In genomic region chr17:19376799-19377198, GRCh38 we compare ENCODE assay signal across 8 cellular contexts. TPM values are rescaled to one million over a fixed set of nuclear protein-coding genes. Genes with fewer than 3 reads are reported as not detected.
DNase-seq lines count a peak whose midpoint lies in the region; ATAC-seq and TF ChIP-seq lines count a peak whose summit lies in the region.

No MANE protein-coding gene starts in this region.

- H3K36me3 ChIP-seq in Panc1 (ENCODE audit: control insufficient read depth, insufficient read depth, low read length) (peaks cover 6% of the 10 kb centered on the region), esophagus squamous epithelium (peaks cover 15 to 28% (median 15%) of the 10 kb centered on the region in 3 donors), sigmoid colon (peaks cover 14 to 24% (median 18%) of the 10 kb centered on the region in 4 donors)

- in situ Hi-C loops in Panc1 (cut with HindIII; ENCODE audit: low pct_unique_long_range_greater_than_20kb, low sequenced_read_pairs) = no loop called here

- H3K27ac ChIP-seq in Panc1 (ENCODE audit: low read length) = peak overlapping the region; percentile 93
- H3K27ac ChIP-seq in esophagus squamous epithelium = peak overlapping the region; percentile 90 to 99 (median 96)
- H3K27ac ChIP-seq in sigmoid colon = peak overlapping the region; percentile 90 to 97 (median 96)

- H3K27ac Mint-ChIP-seq in T-helper 1 cell treated with Interleukin-12 subunit alpha and Interleukin-12 subunit beta and Interleukin-4 antibody, amounts not matched to agents 30 μg/mL and 1 μg/mL, for 36 hours = peak overlapping the region; percentile 100

- POLR2A ChIA-PET in Panc1 (lab: Charles Lee) = interaction anchor here (1.0 kb wide), 1 partner anchor 271 kb away, joined by 3 read pairs; no protein-coding TSS in a partner anchor

- no peak for TF ChIP-seq CTCF in Panc1 (IDR thresholded peaks at IDR 0.05)
- TF ChIP-seq CTCF in esophagus squamous epithelium (IDR thresholded peaks at IDR 0.05) = no peak
- TF ChIP-seq CTCF in sigmoid colon (IDR thresholded peaks at IDR 0.05) = no peak

- H3K36me3 Mint-ChIP-seq in T-helper 1 cell treated with Interleukin-12 subunit alpha and Interleukin-12 subunit beta and Interleukin-4 antibody, amounts not matched to agents 30 μg/mL and 1 μg/mL, for 36 hours (ENCODE audit: low read depth) = peaks cover 17% of the 10 kb centered on the region

- BruUV-seq in Panc1 (replicated peaks; lab: Mats Ljungman, UMichigan) = no TSS peak

- H3K9me3 Mint-ChIP-seq in T-helper 1 cell treated with Interleukin-12 subunit alpha and Interleukin-12 subunit beta and Interleukin-4 antibody, amounts not matched to agents 30 μg/mL and 1 μg/mL, for 36 hours = no peaks in the 10 kb centered on the region

- TF ChIP-seq POLR2A in esophagus squamous epithelium (IDR thresholded peaks at IDR 0.05) = no peak
- no peak for TF ChIP-seq POLR2A in sigmoid colon (IDR thresholded peaks at IDR 0.05)

- no peaks in the 10 kb centered on the region for H3K27me3 ChIP-seq in Panc1 (ENCODE audit: control insufficient read depth, insufficient read depth, low read length)
- H3K27me3 ChIP-seq in esophagus squamous epithelium = no peaks in the 10 kb centered on the region
- no peaks in the 10 kb centered on the region for H3K27me3 ChIP-seq in sigmoid colon

- no peak for ATAC-seq in Panc1
- ATAC-seq in HG03045 (IDR thresholded peaks at IDR 0.05; ENCODE audit: unreplicated experiment) = no peak

- H3K4me1 Mint-ChIP-seq in T-helper 1 cell treated with Interleukin-12 subunit alpha and Interleukin-12 subunit beta and Interleukin-4 antibody, amounts not matched to agents 30 μg/mL and 1 μg/mL, for 36 hours (ENCODE audit: low read depth) = peaks cover 24% of the 10 kb centered on the region

- TF ChIP-seq EP300 in sigmoid colon (IDR thresholded peaks at IDR 0.05) = no peak

- peak overlapping the region; percentile 78 to 83 for H3K4me3 ChIP-seq in Panc1 (ENCODE audit: low read depth in 2 of 2, low read length in 2 of 2)
- H3K4me3 ChIP-seq in esophagus squamous epithelium = peak overlapping the region; percentile 59 to 89 (median 75)
- peak overlapping the region in 3 of 4 donors; percentile 63 to 93 (median 87) for H3K4me3 ChIP-seq in sigmoid colon

- WGBS in esophagus squamous epithelium, 2 donors = 26 to 27% methylated on average over 2 of the region's 2 CpGs
- WGBS in sigmoid colon, 2 donors = 11 to 42% methylated on average over 2 of the region's 2 CpGs

- H3K27me3 Mint-ChIP-seq in T-helper 1 cell treated with Interleukin-12 subunit alpha and Interleukin-12 subunit beta and Interleukin-4 antibody, amounts not matched to agents 30 μg/mL and 1 μg/mL, for 36 hours (ENCODE audit: low read depth) = no peaks in the 10 kb centered on the region

- CTCF ChIA-PET in Panc1 (lab: Charles Lee) = no interaction called here

- H3K4me1 ChIP-seq in Panc1 (ENCODE audit: control insufficient read depth, insufficient read depth, low read length) (no peaks in the 10 kb centered on the region; the same call in 1 of the 2 replicates), esophagus squamous epithelium (peaks cover 12 to 57% (median 19%) of the 10 kb centered on the region in 3 donors), sigmoid colon (peaks cover 0 to 37% (median 25%) of the 10 kb centered on the region in 4 donors)

- peak overlapping the region; percentile 98 for H3K4me3 Mint-ChIP-seq in T-helper 1 cell treated with Interleukin-12 subunit alpha and Interleukin-12 subunit beta and Interleukin-4 antibody, amounts not matched to agents 30 μg/mL and 1 μg/mL, for 36 hours

- intact Hi-C loops in Panc1 (cut with micrococcal nuclease; ENCODE audit: unreplicated experiment) (loop anchor here (5.0 kb wide), 1 partner anchor 71 kb away; no protein-coding TSS in a partner anchor), esophagus squamous epithelium (cut with DNase I) (loop anchor here (5.0 kb wide), 1 partner anchor 71 kb away; no protein-coding TSS in a partner anchor), sigmoid colon (cut with DNase I) (loop anchor here (1.0 to 5.0 kb wide), 3 partner anchors 14 to 131 kb away; partner anchors contain the start of gene B9D1)

- H3K9me3 ChIP-seq in Panc1 (ENCODE audit: control insufficient read depth, insufficient read depth, low read depth, low read length) (no peaks in the 10 kb centered on the region), esophagus squamous epithelium (no peaks in the 10 kb centered on the region), sigmoid colon (no peaks in the 10 kb centered on the region)

- DNase-seq in T-helper 1 cell = no peak
- no peak for DNase-seq in Panc1 (ENCODE audit: low read depth, low spot score)
- no peak for DNase-seq in esophagus squamous epithelium (lab: John Stamatoyannopoulos, UW)
- DNase-seq in sigmoid colon = peak; percentile 45
- no peak for DNase-seq in NCI-H82 treated with DMSO at 0.1 percent for 48 hours (lab: John Stamatoyannopoulos, UW; ENCODE audit: unreplicated experiment)
- no peak for DNase-seq in T1000 (lab: John Stamatoyannopoulos, UW)

RNA-seq across cellular contexts. Expression of gene MAPK7, which starts 1.5 kb away (rescaled TPM):
- 28.9 TPM for total RNA-seq in Panc1 (2021; ENCODE audit: unreplicated experiment)
- 21.5 TPM for polyA plus RNA-seq in Panc1 (2012; ENCODE audit: insufficient read length)
- total RNA-seq in esophagus squamous epithelium = 10 to 100 TPM; 22.6 to 39.7 (median 28.1) TPM
- total RNA-seq in sigmoid colon = 10 to 100 TPM; 22.4 to 45.7 (median 29.5) TPM
- 10 to 100 TPM; 18.3 to 35.9 (median 22.8) TPM for polyA plus RNA-seq in sigmoid colon

RNA-seq across cellular contexts. Expression of gene MFAP4, which starts 10.2 kb away (rescaled TPM):
- 0.92 TPM for total RNA-seq in Panc1 (2021; ENCODE audit: unreplicated experiment)
- polyA plus RNA-seq in Panc1 (2012; ENCODE audit: insufficient read length) = 0.75 TPM
- 100 to 1,000 TPM in 1 of 4 donors, 10 to 100 TPM in 2, 1 to 10 TPM in 1; 4.3 to 365 (median 21.6) TPM for total RNA-seq in esophagus squamous epithelium
- total RNA-seq in sigmoid colon = 100 to 1,000 TPM; 189 to 324 (median 195) TPM
- polyA plus RNA-seq in sigmoid colon = 10 to 100 TPM in 2 of 3 donors, 1 to 10 TPM in 1; 9.9 to 52.2 (median 42.0) TPM

RNA-seq across cellular contexts. Expression of gene B9D1, which starts 14.3 kb away (rescaled TPM):
- total RNA-seq in Panc1 (2021; ENCODE audit: unreplicated experiment) (19.1 TPM), esophagus squamous epithelium (10 to 100 TPM in 3 of 4 donors, 1 to 10 TPM in 1; 9.2 to 24.5 (median 13.0) TPM), sigmoid colon (10 to 100 TPM; 15.2 to 22.4 (median 16.0) TPM)
- polyA plus RNA-seq in Panc1 (2012; ENCODE audit: insufficient read length) = 30.5 TPM
- polyA plus RNA-seq in sigmoid colon = 10 to 100 TPM in 1 of 3 donors, 1 to 10 TPM in 2; 6.6 to 12.1 (median 6.9) TPM

RNA-seq across cellular contexts. Expression of gene RNF112, which starts 34.2 kb away (rescaled TPM):
- total RNA-seq in Panc1 (2021; ENCODE audit: unreplicated experiment) (0.10 TPM), esophagus squamous epithelium (1 to 10 TPM in 1 of 4 donors, under 1 TPM in 2, not detected in 1; 0.45 to 1.5 (median 0.92) TPM), sigmoid colon (1 to 10 TPM; 3.8 to 8.6 (median 7.8) TPM)
- not detected for polyA plus RNA-seq in Panc1 (2012; ENCODE audit: insufficient read length)
- 1 to 10 TPM in 1 of 3 donors, under 1 TPM in 2; 0.60 to 7.2 (median 0.92) TPM for polyA plus RNA-seq in sigmoid colon
